In the genomic region with DNA sequence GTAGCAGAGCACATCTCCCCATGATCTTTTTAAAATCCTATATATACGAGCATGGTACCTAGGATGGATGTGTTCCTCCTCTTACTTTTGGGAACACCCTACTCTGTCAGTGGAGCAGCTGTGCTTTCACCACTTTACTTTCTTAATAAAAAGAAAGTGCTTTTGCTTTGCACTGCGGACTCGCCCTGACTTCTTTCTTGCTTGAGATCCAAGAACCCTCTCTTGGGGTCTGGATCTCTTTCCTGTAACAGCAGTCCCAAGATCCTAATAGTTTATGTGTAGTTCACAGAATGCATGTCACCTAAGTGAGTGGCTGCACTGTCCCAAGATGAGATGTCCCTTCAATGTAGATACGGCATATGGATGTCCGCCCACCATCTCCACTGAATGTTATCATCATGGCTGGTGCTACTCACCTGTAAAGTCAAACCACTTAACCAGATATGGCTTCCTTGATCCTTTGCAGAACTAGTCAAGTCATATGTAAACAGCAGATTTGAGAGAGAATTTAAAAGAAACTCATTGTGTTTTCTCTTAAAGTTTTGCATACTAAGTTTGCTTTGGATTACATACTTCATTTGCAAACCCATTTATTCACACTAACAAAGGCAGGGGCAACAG, we compare ENCODE assay signal across 14 cellular contexts. TPM values are rescaled to one million over a fixed set of nuclear protein-coding genes. Genes with fewer than 3 reads are reported as not detected.
DNase-seq lines count a peak whose midpoint lies in the region; TF ChIP-seq lines count a peak whose summit lies in the region.
"Had no signal": no experiment of that assay in that cellular context is flagged by ENCODE, and none has a peak within 500 bp of the region (broad histone marks: within the 10 kb centered on the region; RNA-seq: fewer than 3 reads in every experiment).

No MANE protein-coding gene starts in this region.

- H3K4me3 ChIP-seq in SJSA1 (no peak overlapping the region), dorsolateral prefrontal cortex (peak overlapping the region in 58 of 59 donors; percentile 2 to 71 (median 51)), thyroid gland (replicated peaks in 1 of 3) (no peak overlapping the region)

- peak overlapping the region; percentile 60 for H3K27ac ChIP-seq in SJSA1
- peak overlapping the region; percentile 86 to 99 (median 97) for H3K27ac ChIP-seq in dorsolateral prefrontal cortex
- peak overlapping the region in 2 of 3 donors; percentile 6 to 59 for H3K27ac ChIP-seq in thyroid gland
- no peak overlapping the region for H3K27ac ChIP-seq in RWPE1
- H3K27ac ChIP-seq: WERI-Rb-1 had no signal

- TF ChIP-seq CTCF in dorsolateral prefrontal cortex (IDR thresholded peaks at IDR 0.05 in 54 of 56, conservative IDR thresholded peaks at IDR 0.05 in 2 of 56; ENCODE audit: low read depth in 1 of 56, partially characterized antibody in 56 of 56), result no peak
- TF ChIP-seq CTCF in neural crest cell (conservative IDR thresholded peaks at IDR 0.05), result no peak
- TF ChIP-seq CTCF in thyroid gland (IDR thresholded peaks at IDR 0.05), result no peak
- TF ChIP-seq CTCF in RWPE1 (conservative IDR thresholded peaks at IDR 0.05; ENCODE audit: low read depth), result no peak

- H3K4me3 Mint-ChIP-seq in neural crest cell, result no peak overlapping the region
- H3K4me3 Mint-ChIP-seq: activated naive CD8-positive, alpha-beta T cell treated with anti-CD3 and anti-CD28 coated beads, Interleukin-2, amount 10 ng/mL, durations not matched to agents 7 days and 5 days; central memory CD8-positive, alpha-beta T cell; natural killer cell treated with Interleukin-12 subunit alpha and Interleukin-12 subunit beta and Interleukin-15 and Interleukin-18, amount 100 ng/mL, for 72 hours; T-cell had no signal

- peak overlapping the region; percentile 97 for H3K27ac Mint-ChIP-seq in neural crest cell (ENCODE audit: unreplicated experiment)
- H3K27ac Mint-ChIP-seq: activated naive CD8-positive, alpha-beta T cell treated with anti-CD3 and anti-CD28 coated beads, Interleukin-2, amount 10 ng/mL, durations not matched to agents 7 days and 5 days; natural killer cell treated with Interleukin-12 subunit alpha and Interleukin-12 subunit beta and Interleukin-15 and Interleukin-18, amount 100 ng/mL, for 72 hours; T-cell had no signal

- POLR2A ChIA-PET in RWPE1 (lab: Yijun Ruan, JAX; ENCODE audit: low non-redundant PET), result no interaction called here

- TF ChIP-seq POLR2A in thyroid gland (IDR thresholded peaks at IDR 0.05), result no peak

- H3K9me3 ChIP-seq in SJSA1 (replicated peaks) (no peaks in the 10 kb centered on the region; the same call in 1 of the 2 replicates), thyroid gland (no peaks in the 10 kb centered on the region)

- H3K9me3 Mint-ChIP-seq in neural crest cell, result peaks cover 3% of the 10 kb centered on the region
- H3K9me3 Mint-ChIP-seq: central memory CD8-positive, alpha-beta T cell; natural killer cell treated with Interleukin-12 subunit alpha and Interleukin-12 subunit beta and Interleukin-15 and Interleukin-18, amount 100 ng/mL, for 72 hours had no signal

- H3K4me1 ChIP-seq in SJSA1 (replicated peaks), result peaks cover 35% of the 10 kb centered on the region
- H3K4me1 ChIP-seq in thyroid gland, result peaks cover 11 to 30% of the 10 kb centered on the region in 2 donors

- DNase-seq in SJSA1 (ENCODE audit: low read depth in 1 of 2, low spot score in 2 of 2) (no peak), dorsolateral prefrontal cortex (no peak), neural crest cell (ENCODE audit: low read depth, low spot score) (no peak), thyroid gland (no peak), EL (no peak), RWPE1 (ENCODE audit: low spot score) (no peak)
- no peak for DNase-seq in stimulated activated CD4-positive, alpha-beta T cell treated with anti-CD3 and anti-CD28 coated beads, Interleukin-15, amount 100 ng/mL, for 24 hours
- DNase-seq: activated naive CD8-positive, alpha-beta T cell treated with anti-CD3 and anti-CD28 coated beads, Interleukin-2, amount 10 ng/mL, durations not matched to agents 7 days and 5 days; NCI-H2029; T-cell; WERI-Rb-1 had no signal

- no peaks in the 10 kb centered on the region for H3K27me3 Mint-ChIP-seq in neural crest cell (ENCODE audit: low read depth)

- CTCF ChIA-PET in RWPE1 (lab: Yijun Ruan, JAX), result interaction anchor here (0.6 to 3.1 kb wide), 3 partner anchors 15 to 354 kb away, joined by 3 to 25 read pairs (median 4); no protein-coding TSS in a partner anchor

- no peaks in the 10 kb centered on the region for H3K36me3 Mint-ChIP-seq in neural crest cell (ENCODE audit: low read depth)
- H3K36me3 Mint-ChIP-seq: activated naive CD8-positive, alpha-beta T cell treated with anti-CD3 and anti-CD28 coated beads, Interleukin-2, amount 10 ng/mL, durations not matched to agents 7 days and 5 days; natural killer cell treated with Interleukin-12 subunit alpha and Interleukin-12 subunit beta and Interleukin-15 and Interleukin-18, amount 100 ng/mL, for 72 hours; T-cell had no signal

- H3K27me3 ChIP-seq in SJSA1 (replicated peaks), result no peaks in the 10 kb centered on the region
- no peaks in the 10 kb centered on the region for H3K27me3 ChIP-seq in dorsolateral prefrontal cortex
- no peaks in the 10 kb centered on the region for H3K27me3 ChIP-seq in thyroid gland

- H3K36me3 ChIP-seq in SJSA1, result no peaks in the 10 kb centered on the region
- no peaks in the 10 kb centered on the region for H3K36me3 ChIP-seq in thyroid gland
- H3K36me3 ChIP-seq: WERI-Rb-1 had no signal

- intact Hi-C loops in dorsolateral prefrontal cortex (cut with DNase I), result no loop called here
- intact Hi-C loops in thyroid gland (cut with DNase I), result no loop called here

- 78 to 95% methylated on average over 5 of the region's 5 CpGs for WGBS in thyroid gland, 2 donors

- peaks cover 40% of the 10 kb centered on the region for H3K4me1 Mint-ChIP-seq in neural crest cell
- H3K4me1 Mint-ChIP-seq: activated naive CD8-positive, alpha-beta T cell treated with anti-CD3 and anti-CD28 coated beads, Interleukin-2, amount 10 ng/mL, durations not matched to agents 7 days and 5 days; central memory CD8-positive, alpha-beta T cell; T-cell had no signal

RNA-seq across cellular contexts. Expression of a gene that starts 1.9 kb away (rescaled TPM):
- 15.5 and 36.7 TPM in 2 replicates for total RNA-seq in SJSA1 (2014; rRNA removed; shearing (Covaris generic))
- total RNA-seq in dorsolateral prefrontal cortex, result 100 to 1,000 TPM in 85 of 120 experiments, 10 to 100 TPM in 35; 39.6 to 342 (median 131) TPM
- not detected in 2 replicates for total RNA-seq in neural crest cell
- total RNA-seq in thyroid gland, result 1 to 10 TPM in 3 of 4 donors, under 1 TPM in 1; 0.81 to 1.3 (median 1.2) TPM
- total RNA-seq: activated naive CD8-positive, alpha-beta T cell treated with anti-CD3 and anti-CD28 coated beads, Interleukin-2, amount 10 ng/mL, durations not matched to agents 7 days and 5 days; natural killer cell treated with Interleukin-12 subunit alpha and Interleukin-12 subunit beta and Interleukin-15 and Interleukin-18, amount 100 ng/mL, for 72 hours; NCI-H460; T-cell had no signal

Comparison
In these comparisons a context has a peak if more than half of its experiments do, and no peak if none do; other contexts are left out.
1. H3K4me3 ChIP-seq: peak in dorsolateral prefrontal cortex (58 of 59); none in SJSA1 (single experiment) and thyroid gland (0 of 3).